Comparison of ENCODE assay signal across 9 cellular contexts in genomic region chr3:37993811-37994638, GRCh38. TPM values are rescaled to one million over a fixed set of nuclear protein-coding genes. Genes with fewer than 3 reads are reported as not detected.
DNase-seq lines count a peak whose midpoint lies in the region; ATAC-seq, FAIRE-seq and TF ChIP-seq lines count a peak whose summit lies in the region.
"Had no signal": no experiment of that assay in that cellular context is flagged by ENCODE, and none has a peak within 500 bp of the region (broad histone marks: within the 10 kb centered on the region; RNA-seq: fewer than 3 reads in every experiment).

No MANE protein-coding gene starts in this region.

- no peaks in the 10 kb centered on the region for H3K27me3 Mint-ChIP-seq in activated CD4-positive, alpha-beta memory T cell treated with anti-CD3 and anti-CD28 coated beads, Interleukin-2, amount 10 ng/mL, durations not matched to agents 7 days and 5 days
- peaks cover 4% of the 10 kb centered on the region for H3K27me3 Mint-ChIP-seq in mesothelial cell of epicardium (ENCODE audit: low read depth)

- no peak overlapping the region for H3K27ac ChIP-seq in H1 (ENCODE audit: low read depth, low read length)

- peak overlapping the region; percentile 89 for H3K4me3 Mint-ChIP-seq in activated CD4-positive, alpha-beta memory T cell treated with anti-CD3 and anti-CD28 coated beads, Interleukin-2, amount 10 ng/mL, durations not matched to agents 7 days and 5 days
- H3K4me3 Mint-ChIP-seq in mesothelial cell of epicardium, result peak overlapping the region; percentile 93

- FAIRE-seq in H1 (lab: Jason Lieb, UNC), result no peak
- FAIRE-seq: islet of Langerhans had no signal

- DNase-seq in G401 (ENCODE audit: low spot score) (peak; percentile 51), MG63 (peak; percentile 86), H1 (ENCODE audit: low read depth in 1 of 2, low spot score in 2 of 2) (peak in 1 of 2 experiments; percentile 80), mesothelial cell of epicardium (ENCODE audit: low spot score in 2 of 2, unreplicated experiment in 2 of 2) (peak in 1 of 2 experiments; percentile 67)
- peak; percentile 69 for DNase-seq in activated CD4-positive, alpha-beta memory T cell treated with anti-CD3 and anti-CD28 coated beads, Interleukin-2, amount 10 ng/mL, durations not matched to agents 7 days and 5 days
- DNase-seq in stimulated activated CD8-positive, alpha-beta memory T cell treated with anti-CD3 and anti-CD28 coated beads, Interleukin-2, amount 100 ng/mL, for 1 hour (ENCODE audit: low read depth in 2 of 2), result peak; percentile 29 to 30

- H3K9me3 ChIP-seq in MG63 (no peaks in the 10 kb centered on the region), H1 (ENCODE audit: insufficient read depth in 2 of 2, low read depth in 1 of 2, low read length in 1 of 2) (no peaks in the 10 kb centered on the region)

- peaks cover 17% of the 10 kb centered on the region for H3K36me3 Mint-ChIP-seq in activated CD4-positive, alpha-beta memory T cell treated with anti-CD3 and anti-CD28 coated beads, Interleukin-2, amount 10 ng/mL, durations not matched to agents 7 days and 5 days (ENCODE audit: low read depth)
- H3K36me3 Mint-ChIP-seq in mesothelial cell of epicardium, result no peaks in the 10 kb centered on the region

- H2AFZ ChIP-seq in H1 (ENCODE audit: low read length), result peak overlapping the region; percentile 93

- H3K36me3 ChIP-seq in MG63, result no peaks in the 10 kb centered on the region; the same call in 1 of the 2 replicates
- no peaks in the 10 kb centered on the region for H3K36me3 ChIP-seq in H1 (ENCODE audit: control insufficient read depth in 2 of 4, insufficient read depth in 4 of 4, low read length in 3 of 4)

- peak overlapping the region; percentile 55 for H3K56ac ChIP-seq in H1 (replicated peaks; ENCODE audit: insufficient read length, low read depth, low read length)

- no peak overlapping the region for H2AK5ac ChIP-seq in H1 (ENCODE audit: low read depth, low read length)

- H2BK5ac ChIP-seq in H1 (ENCODE audit: low read depth, low read length), result peak overlapping the region; percentile 26; the same call in 1 of the 2 replicates

- H4K8ac ChIP-seq in H1 (ENCODE audit: extremely low read depth, insufficient read depth, low read length), result peak overlapping the region; percentile 95

- peak overlapping the region; percentile 52 for H4K5ac ChIP-seq in H1 (ENCODE audit: insufficient read length, low read depth, low read length)

- H3K79me2 ChIP-seq in H1 (ENCODE audit: control insufficient read depth in 1 of 2, insufficient read depth in 2 of 2, low read length in 2 of 2), result no peaks in the 10 kb centered on the region

- H3K4me2 ChIP-seq in H1 (ENCODE audit: insufficient read depth in 1 of 2, low read depth in 2 of 2, low read length in 2 of 2), result peak overlapping the region; percentile 64 to 81

- peak overlapping the region; percentile 98 for H3K18ac ChIP-seq in H1 (ENCODE audit: extremely low read depth, low read length)

- H3K4me1 Mint-ChIP-seq in activated CD4-positive, alpha-beta memory T cell treated with anti-CD3 and anti-CD28 coated beads, Interleukin-2, amount 10 ng/mL, durations not matched to agents 7 days and 5 days, result peaks cover 58% of the 10 kb centered on the region
- H3K4me1 Mint-ChIP-seq in mesothelial cell of epicardium, result peaks cover 32% of the 10 kb centered on the region

- H3K27ac Mint-ChIP-seq in activated CD4-positive, alpha-beta memory T cell treated with anti-CD3 and anti-CD28 coated beads, Interleukin-2, amount 10 ng/mL, durations not matched to agents 7 days and 5 days, result peak overlapping the region; percentile 82
- peak overlapping the region; percentile 90 for H3K27ac Mint-ChIP-seq in mesothelial cell of epicardium

- no peak overlapping the region for H3K4ac ChIP-seq in H1 (replicated peaks; ENCODE audit: insufficient read length, low read depth, low read length)

- ATAC-seq in GM21825 (IDR thresholded peaks at IDR 0.05; ENCODE audit: unreplicated experiment), result peak; percentile 58
- ATAC-seq in HG02970 (IDR thresholded peaks at IDR 0.05; ENCODE audit: low FRiP score, unreplicated experiment), result no peak

- H4K91ac ChIP-seq in H1 (replicated peaks; ENCODE audit: insufficient read length, low read length), result peak overlapping the region; percentile 76

- H3K79me1 ChIP-seq in H1 (ENCODE audit: low read depth, low read length), result no peaks in the 10 kb centered on the region

- H3K23ac ChIP-seq in H1 (ENCODE audit: insufficient read length), result no peak overlapping the region

- H3K27me3 ChIP-seq in MG63, result no peaks in the 10 kb centered on the region
- peaks cover 0 to 18% (median 7%) of the 10 kb centered on the region in 4 experiments; a peak in 4 of 7 replicates for H3K27me3 ChIP-seq in H1 (replicated peaks in 1 of 4; ENCODE audit: control insufficient read depth in 3 of 4, extremely low read depth in 1 of 4, insufficient read depth in 3 of 4, low read length in 3 of 4)

- H3K14ac ChIP-seq in H1 (ENCODE audit: insufficient read length), result no peak overlapping the region

- peak in 1 of 2 experiments; percentile 76; a peak in 2 of 3 replicates for TF ChIP-seq POLR2A in H1 (IDR thresholded peaks at IDR 0.05; ENCODE audit: control extremely low read depth in 1 of 2, low read depth in 2 of 2, low read length in 2 of 2)

- H2BK20ac ChIP-seq in H1 (ENCODE audit: low read length), result 0 out of 2 replicates have a peak overlapping the region, but pooled peaks have one; percentile 44

- 14% methylated on average over 48 of the region's 49 CpGs; no CpG with 5 or more reads in 1 of the 2 experiments for WGBS in H1 (ENCODE audit: extremely low coverage in 1 of 2, insufficient coverage in 1 of 2, insufficient read length in 1 of 2, insufficient replicate concordance in 2 of 2, low coverage in 1 of 2, low lambda C conversion rate in 2 of 2, missing lambda C conversion rate in 1 of 2), 2 experiments

- H3K23me2 ChIP-seq in H1 (ENCODE audit: low read depth, low read length), result peaks cover 11% of the 10 kb centered on the region

- H3K4me3 ChIP-seq in MG63 (peak overlapping the region; percentile 59), H1 (ENCODE audit: extremely low read depth in 1 of 4, insufficient read depth in 2 of 4, low read depth in 3 of 4, low read length in 4 of 4) (peak overlapping the region; percentile 36 to 73 (median 60))

- no peaks in the 10 kb centered on the region for H4K20me1 ChIP-seq in H1 (replicated peaks in 1 of 2; ENCODE audit: control insufficient read depth in 1 of 2, insufficient read depth in 2 of 2, low read length in 2 of 2)

- H2BK120ac ChIP-seq in H1 (replicated peaks; ENCODE audit: low read depth, low read length), result no peak overlapping the region

- peak overlapping the region in 2 of 4 experiments; percentile 2 to 35; a peak in 2 of 7 replicates for H3K9ac ChIP-seq in H1 (replicated peaks in 1 of 4; ENCODE audit: extremely low read depth in 1 of 4, low read depth in 3 of 4, low read length in 3 of 4)

- H3K9me3 Mint-ChIP-seq in activated CD4-positive, alpha-beta memory T cell treated with anti-CD3 and anti-CD28 coated beads, Interleukin-2, amount 10 ng/mL, durations not matched to agents 7 days and 5 days, result no peaks in the 10 kb centered on the region
- no peaks in the 10 kb centered on the region for H3K9me3 Mint-ChIP-seq in mesothelial cell of epicardium

- POLR2A ChIA-PET in activated CD4-positive, alpha-beta memory T cell treated with anti-CD3 and anti-CD28 coated beads, Interleukin-2, amount 10 ng/mL, durations not matched to agents 7 days and 5 days (lab: Charles Lee), result interaction anchor here (0.7 to 1.0 kb wide), 3 partner anchors 20 to 169 kb away, joined by 3 to 5 read pairs (median 4); partner anchors contain the start of gene DLEC1
- POLR2A ChIA-PET in H1 (lab: Charles Lee; ENCODE audit: partially characterized antibody), result interaction anchor here (0.9 to 1.0 kb wide), 2 partner anchors 8 to 36 kb away, joined by 5 read pairs; partner anchors contain the start of gene PLCD1

- H3K4me1 ChIP-seq in H1 (replicated peaks in 1 of 4; ENCODE audit: control insufficient read depth in 3 of 4, insufficient read depth in 4 of 4, low read length in 3 of 4), result peaks cover 0 to 21% (median 12%) of the 10 kb centered on the region in 4 experiments; a peak in 6 of 7 replicates

- in situ Hi-C loops in G401 (cut with HindIII; ENCODE audit: low sequenced_read_pairs), result no loop called here

- peak overlapping the region; percentile 77; the same call in 1 of the 2 replicates for H2BK15ac ChIP-seq in H1 (ENCODE audit: low read length)

- peak overlapping the region; percentile 75; the same call in 1 of the 2 replicates for H2BK12ac ChIP-seq in H1 (ENCODE audit: low read depth, low read length)

- no peak for TF ChIP-seq CTCF in H1 (IDR thresholded peaks at IDR 0.05; ENCODE audit: control extremely low read depth in 1 of 3, insufficient read depth in 1 of 3, low read depth in 1 of 3, low read length in 3 of 3)
- TF ChIP-seq CTCF in mesothelial cell of epicardium (IDR thresholded peaks at IDR 0.05; ENCODE audit: unreplicated experiment), result no peak

- CTCF ChIA-PET in activated CD4-positive, alpha-beta memory T cell treated with anti-CD3 and anti-CD28 coated beads, Interleukin-2, amount 10 ng/mL, durations not matched to agents 7 days and 5 days (lab: Charles Lee), result interaction anchor here (0.9 kb wide), 1 partner anchor 21 kb away, joined by 3 read pairs; no protein-coding TSS in a partner anchor
- CTCF ChIA-PET in H1 (lab: Charles Lee; ENCODE audit: partially characterized antibody), result interaction anchor here (0.9 kb wide), 1 partner anchor 25 kb away, joined by 7 read pairs; no protein-coding TSS in a partner anchor

- TF ChIP-seq RAD21 in H1 (IDR thresholded peaks at IDR 0.05 in 1 of 2, conservative IDR thresholded peaks at IDR 0.05 in 1 of 2; ENCODE audit: low read depth in 2 of 2, low read length in 2 of 2), result no peak; a peak in 1 of 4 replicates

- no peak for TF ChIP-seq EP300 in H1 (IDR thresholded peaks at IDR 0.05; ENCODE audit: borderline replicate concordance in 1 of 2, low read depth in 2 of 2, low read length in 2 of 2)

RNA-seq across cellular contexts. Expression of gene VILL, which starts 3.4 kb away (rescaled TPM):
- 7.1 and 8.2 TPM in 2 replicates for total RNA-seq in G401 (2014; rRNA removed; shearing (Covaris generic))
- 0.15 and 4.4 TPM in 2 replicates for total RNA-seq in MG63 (2014; rRNA removed; shearing (Covaris generic); ENCODE audit: low replicate concordance)
- total RNA-seq in activated CD4-positive, alpha-beta memory T cell treated with anti-CD3 and anti-CD28 coated beads, Interleukin-2, amount 10 ng/mL, durations not matched to agents 7 days and 5 days, result 10 to 100 TPM; 18.4 to 18.7 TPM
- total RNA-seq in H1 (2021; fragmentation: NEBNext Ultra II Directional; extraction: Animal tissue kit (Norgen Biotek cat#: 25700)), result 4.1 and 4.6 TPM in 2 replicates
- polyA plus RNA-seq in H1 (2011; rRNA removed), result 4.2 and 7.4 TPM in 2 replicates
- polyA plus RNA-seq in H1 (2011; cell fraction: cytosol; rRNA removed), result 5.9 TPM
- polyA plus RNA-seq in H1 (2011; cell fraction: nucleus; rRNA removed), result 20.0 TPM
- 2.4 to 5.7 TPM (median 4.2 TPM) in 4 replicates for polyA plus RNA-seq in H1 (2012, experiment 1 of 2)
- 3.4 TPM for polyA plus RNA-seq in H1 (2012, experiment 2 of 2)
- polyA plus RNA-seq in H1 (2013, experiment 1 of 2), result 1.4 TPM
- polyA plus RNA-seq in H1 (2013, experiment 2 of 2), result 1.5 TPM
- polyA minus RNA-seq in H1 (2011; rRNA and poly(A)+ RNA removed), result 7.7 and 8.0 TPM in 2 replicates
- polyA minus RNA-seq in H1 (2011; cell fraction: cytosol; rRNA and poly(A)+ RNA removed), result 2.5 TPM
- polyA minus RNA-seq in H1 (2011; cell fraction: nucleus; rRNA and poly(A)+ RNA removed), result 11.4 TPM
- total RNA-seq in mesothelial cell of epicardium, result 15.3 to 16.7 TPM (median 16.4 TPM) in 3 replicates

RNA-seq across cellular contexts. Expression of gene PLCD1, which starts 35.4 kb away (rescaled TPM):
- 8.7 and 9.0 TPM in 2 replicates for total RNA-seq in G401 (2014; rRNA removed; shearing (Covaris generic))
- 0.13 TPM in 1 of 2 replicates, not detected in the other for total RNA-seq in MG63 (2014; rRNA removed; shearing (Covaris generic); ENCODE audit: low replicate concordance)
- 10 to 100 TPM; 36.2 to 38.0 TPM for total RNA-seq in activated CD4-positive, alpha-beta memory T cell treated with anti-CD3 and anti-CD28 coated beads, Interleukin-2, amount 10 ng/mL, durations not matched to agents 7 days and 5 days
- total RNA-seq in H1 (2021; fragmentation: NEBNext Ultra II Directional; extraction: Animal tissue kit (Norgen Biotek cat#: 25700)), result 15.7 and 19.2 TPM in 2 replicates
- 15.3 and 25.7 TPM in 2 replicates for polyA plus RNA-seq in H1 (2011; rRNA removed)
- polyA plus RNA-seq in H1 (2011; cell fraction: cytosol; rRNA removed), result 16.8 TPM
- polyA plus RNA-seq in H1 (2011; cell fraction: nucleus; rRNA removed), result 40.8 TPM
- 10.7 to 22.5 TPM (median 19.3 TPM) in 4 replicates for polyA plus RNA-seq in H1 (2012, experiment 1 of 2)
- 24.9 TPM for polyA plus RNA-seq in H1 (2012, experiment 2 of 2)
- polyA plus RNA-seq in H1 (2013, experiment 1 of 2), result 16.6 TPM
- 15.4 TPM for polyA plus RNA-seq in H1 (2013, experiment 2 of 2)
- 15.5 and 19.6 TPM in 2 replicates for polyA minus RNA-seq in H1 (2011; rRNA and poly(A)+ RNA removed)
- polyA minus RNA-seq in H1 (2011; cell fraction: cytosol; rRNA and poly(A)+ RNA removed), result 9.8 TPM
- 18.4 TPM for polyA minus RNA-seq in H1 (2011; cell fraction: nucleus; rRNA and poly(A)+ RNA removed)
- 19.0 to 20.8 TPM (median 20.7 TPM) in 3 replicates for total RNA-seq in mesothelial cell of epicardium

RNA-seq across cellular contexts. Expression of gene DLEC1, which starts 45.0 kb away (rescaled TPM):
- total RNA-seq in G401 (2014; rRNA removed; shearing (Covaris generic)), result not detected in 2 replicates
- not detected in 2 replicates for total RNA-seq in MG63 (2014; rRNA removed; shearing (Covaris generic); ENCODE audit: low replicate concordance)
- 1 to 10 TPM; 3.8 to 4.2 TPM for total RNA-seq in activated CD4-positive, alpha-beta memory T cell treated with anti-CD3 and anti-CD28 coated beads, Interleukin-2, amount 10 ng/mL, durations not matched to agents 7 days and 5 days
- total RNA-seq in H1 (2021; fragmentation: NEBNext Ultra II Directional; extraction: Animal tissue kit (Norgen Biotek cat#: 25700)), result 0.75 and 0.76 TPM in 2 replicates
- 0.26 and 0.36 TPM in 2 replicates for polyA plus RNA-seq in H1 (2011; rRNA removed)
- polyA plus RNA-seq in H1 (2011; cell fraction: cytosol; rRNA removed), result 0.31 TPM
- 3.0 TPM for polyA plus RNA-seq in H1 (2011; cell fraction: nucleus; rRNA removed)
- polyA plus RNA-seq in H1 (2012, experiment 1 of 2), result 0.43 to 0.87 TPM (median 0.62 TPM) in 4 replicates
- polyA plus RNA-seq in H1 (2012, experiment 2 of 2), result 0.29 TPM
- 1.4 TPM for polyA plus RNA-seq in H1 (2013, experiment 1 of 2)
- polyA plus RNA-seq in H1 (2013, experiment 2 of 2), result 0.17 TPM
- 0.63 and 1.4 TPM in 2 replicates for polyA minus RNA-seq in H1 (2011; rRNA and poly(A)+ RNA removed)
- 0.29 TPM for polyA minus RNA-seq in H1 (2011; cell fraction: cytosol; rRNA and poly(A)+ RNA removed)
- 3.0 TPM for polyA minus RNA-seq in H1 (2011; cell fraction: nucleus; rRNA and poly(A)+ RNA removed)
- total RNA-seq in mesothelial cell of epicardium, result 1.3 to 1.8 TPM (median 1.4 TPM) in 3 replicates
